ENCODE assay signal across 2 cellular contexts in the genomic region with DNA sequence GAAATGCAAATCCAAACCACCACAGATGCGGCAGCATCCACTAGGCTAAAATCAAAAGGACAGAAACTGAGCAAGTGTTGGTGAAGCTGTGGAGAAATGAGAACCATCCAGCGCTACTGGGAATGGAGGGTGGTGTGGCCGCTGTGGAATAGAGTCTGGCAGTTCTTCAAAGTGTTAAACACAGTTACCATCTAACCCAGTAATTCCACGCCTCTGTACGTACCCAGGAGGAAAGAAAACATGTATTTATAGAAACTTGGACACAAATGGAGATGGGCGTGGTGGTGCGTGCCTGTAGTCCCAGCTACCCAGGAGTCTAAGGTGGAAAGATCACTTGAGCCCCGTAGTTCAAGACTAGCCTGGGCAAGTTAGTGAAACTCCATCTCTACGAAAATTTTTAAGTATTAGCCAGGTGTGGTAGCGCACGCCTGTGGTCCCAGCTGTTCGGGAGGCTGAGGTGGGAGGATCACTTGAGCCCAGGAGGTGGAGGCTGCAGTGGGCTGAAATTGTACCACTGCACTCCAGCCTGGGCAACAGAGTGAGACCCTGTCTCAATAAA.
A peak's percentile ranks its signal among the peaks of the same experiment; 100 is the strongest.
TF ChIP-seq lines count a peak whose summit lies in the region.

No MANE protein-coding gene starts in this region.

TF ChIP-seq in HEK293, 187 proteins besides CTCF, POLR2A, EP300 and RAD21:
- TF ChIP-seq, protein P1, sequence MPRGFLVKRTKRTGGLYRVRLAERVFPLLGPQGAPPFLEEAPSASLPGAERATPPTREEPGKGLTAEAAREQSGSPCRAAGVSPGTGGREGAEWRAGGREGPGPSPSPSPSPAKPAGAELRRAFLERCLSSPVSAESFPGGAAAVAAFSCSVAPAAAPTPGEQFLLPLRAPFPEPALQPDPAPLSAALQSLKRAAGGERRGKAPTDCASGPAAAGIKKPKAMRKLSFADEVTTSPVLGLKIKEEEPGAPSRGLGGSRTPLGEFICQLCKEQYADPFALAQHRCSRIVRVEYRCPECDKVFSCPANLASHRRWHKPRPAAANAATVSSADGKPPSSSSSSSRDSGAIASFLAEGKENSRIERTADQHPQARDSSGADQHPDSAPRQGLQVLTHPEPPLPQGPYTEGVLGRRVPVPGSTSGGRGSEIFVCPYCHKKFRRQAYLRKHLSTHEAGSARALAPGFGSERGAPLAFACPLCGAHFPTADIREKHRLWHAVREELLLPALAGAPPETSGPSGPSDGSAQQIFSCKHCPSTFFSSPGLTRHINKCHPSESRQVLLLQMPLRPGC (tag by site-specific recombination; IDR thresholded peaks at IDR 0.05), result no peak
- TF ChIP-seq PRDM1 (tag by site-specific recombination; IDR thresholded peaks at IDR 0.05), result peak; percentile 2
- TF ChIP-seq ZNF394 (tag by site-specific recombination; IDR thresholded peaks at IDR 0.05; ENCODE audit: borderline replicate concordance), result no peak
- TF ChIP-seq ZEB2 (tag by site-specific recombination; IDR thresholded peaks at IDR 0.05), result 0 out of 2 replicates have a peak, but pooled peaks have one; percentile 20
- TF ChIP-seq ZNF600 (tag by site-specific recombination; IDR thresholded peaks at IDR 0.05), result peak; percentile 99
- TF ChIP-seq KLF9 (tag by site-specific recombination; IDR thresholded peaks at IDR 0.05; ENCODE audit: low read depth), result peak; percentile 78
- TF ChIP-seq ZNF843 (tag by site-specific recombination; IDR thresholded peaks at IDR 0.05), result no peak
- TF ChIP-seq ZBTB8A (tag by site-specific recombination; IDR thresholded peaks at IDR 0.05), result peak; percentile 49; the same call in 1 of the 2 replicates
- TF ChIP-seq, protein P2, sequence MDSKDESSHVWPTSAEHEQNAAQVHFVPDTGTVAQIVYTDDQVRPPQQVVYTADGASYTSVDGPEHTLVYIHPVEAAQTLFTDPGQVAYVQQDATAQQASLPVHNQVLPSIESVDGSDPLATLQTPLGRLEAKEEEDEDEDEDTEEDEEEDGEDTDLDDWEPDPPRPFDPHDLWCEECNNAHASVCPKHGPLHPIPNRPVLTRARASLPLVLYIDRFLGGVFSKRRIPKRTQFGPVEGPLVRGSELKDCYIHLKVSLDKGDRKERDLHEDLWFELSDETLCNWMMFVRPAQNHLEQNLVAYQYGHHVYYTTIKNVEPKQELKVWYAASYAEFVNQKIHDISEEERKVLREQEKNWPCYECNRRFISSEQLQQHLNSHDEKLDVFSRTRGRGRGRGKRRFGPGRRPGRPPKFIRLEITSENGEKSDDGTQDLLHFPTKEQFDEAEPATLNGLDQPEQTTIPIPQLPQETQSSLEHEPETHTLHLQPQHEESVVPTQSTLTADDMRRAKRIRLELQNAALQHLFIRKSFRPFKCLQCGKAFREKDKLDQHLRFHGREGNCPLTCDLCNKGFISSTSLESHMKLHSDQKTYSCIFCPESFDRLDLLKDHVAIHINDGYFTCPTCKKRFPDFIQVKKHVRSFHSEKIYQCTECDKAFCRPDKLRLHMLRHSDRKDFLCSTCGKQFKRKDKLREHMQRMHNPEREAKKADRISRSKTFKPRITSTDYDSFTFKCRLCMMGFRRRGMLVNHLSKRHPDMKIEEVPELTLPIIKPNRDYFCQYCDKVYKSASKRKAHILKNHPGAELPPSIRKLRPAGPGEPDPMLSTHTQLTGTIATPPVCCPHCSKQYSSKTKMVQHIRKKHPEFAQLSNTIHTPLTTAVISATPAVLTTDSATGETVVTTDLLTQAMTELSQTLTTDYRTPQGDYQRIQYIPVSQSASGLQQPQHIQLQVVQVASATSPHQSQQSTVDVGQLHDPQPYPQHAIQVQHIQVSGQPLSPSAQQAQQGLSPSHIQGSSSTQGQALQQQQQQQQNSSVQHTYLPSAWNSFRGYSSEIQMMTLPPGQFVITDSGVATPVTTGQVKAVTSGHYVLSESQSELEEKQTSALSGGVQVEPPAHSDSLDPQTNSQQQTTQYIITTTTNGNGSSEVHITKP (tag by site-specific recombination; IDR thresholded peaks at IDR 0.05), result peak; percentile 35; the same call in 1 of the 2 replicates
- peak; percentile 58 for TF ChIP-seq SP7 (tag by site-specific recombination; IDR thresholded peaks at IDR 0.05)
- peak; percentile 99 for TF ChIP-seq ZNF121 (tag by site-specific recombination; IDR thresholded peaks at IDR 0.05)
- TF ChIP-seq ZNF76 (tag by site-specific recombination; IDR thresholded peaks at IDR 0.05; ENCODE audit: borderline replicate concordance, low read depth), result peak; percentile 36; the same call in 1 of the 2 replicates
- TF ChIP-seq ZNF366 (tag by site-specific recombination; conservative IDR thresholded peaks at IDR 0.05), result no peak
- no peak for TF ChIP-seq ZNF335 (tag by site-specific recombination; conservative IDR thresholded peaks at IDR 0.05)
- peak; percentile 71 for TF ChIP-seq KLF1 (tag by site-specific recombination; IDR thresholded peaks at IDR 0.05)
- peak; percentile 32; the same call in 1 of the 2 replicates for TF ChIP-seq KLF16 (tag by site-specific recombination; IDR thresholded peaks at IDR 0.05)
- peak; percentile 33; the same call in 1 of the 2 replicates for TF ChIP-seq ZNF341 (tag by site-specific recombination; IDR thresholded peaks at IDR 0.05; ENCODE audit: low read depth)
- TF ChIP-seq IKZF3 (tag by site-specific recombination; IDR thresholded peaks at IDR 0.05), result no peak

TF ChIP-seq in endothelial cell of umbilical vein, 7 proteins besides CTCF, POLR2A, EP300 and RAD21:
- TF ChIP-seq GATA2 (IDR thresholded peaks at IDR 0.05; ENCODE audit: insufficient read depth, insufficient read length, low read depth, low read length) (no peak), MYC (IDR thresholded peaks at IDR 0.05; ENCODE audit: low read depth, low read length) (no peak), POLR2AphosphoS5 (IDR thresholded peaks at IDR 0.05; ENCODE audit: insufficient read depth, low read depth, low read length) (no peak)
